ENCODE assay signal across 1 cellular context in the genomic region with DNA sequence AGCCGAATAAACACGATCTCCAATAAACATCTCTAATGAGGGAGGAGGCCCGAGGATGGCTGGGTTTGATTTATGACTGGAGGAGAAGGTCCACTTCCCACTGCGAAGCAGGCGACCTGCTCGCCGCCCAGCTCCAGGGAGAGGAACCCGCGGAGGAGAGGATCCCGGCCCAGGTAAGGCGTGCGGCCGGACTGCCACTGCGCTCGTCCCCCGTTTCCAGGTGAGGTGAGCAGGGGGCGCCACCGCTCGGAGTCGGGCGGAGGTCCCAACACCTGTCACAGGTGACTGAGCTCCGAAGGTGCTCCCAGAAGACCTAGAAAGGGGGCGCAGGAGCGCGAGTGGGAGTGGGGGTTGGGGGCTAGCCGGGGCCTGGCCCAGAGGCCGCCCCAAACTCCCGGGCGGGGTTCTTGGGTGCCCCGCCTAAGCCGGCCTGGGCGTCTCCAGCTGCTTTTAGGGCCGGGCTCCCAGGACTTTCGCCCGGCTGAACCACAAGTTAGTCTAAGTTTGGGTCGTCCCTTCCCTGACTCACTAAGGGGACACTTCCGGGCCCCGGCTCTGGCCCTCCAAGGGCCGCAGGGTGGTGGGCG.
A peak's percentile ranks its signal among the peaks of the same experiment; 100 is the strongest.
TF ChIP-seq lines count a peak whose summit lies in the region.

No MANE protein-coding gene starts in this region.

TF ChIP-seq in HEK293, 187 proteins besides CTCF, POLR2A, EP300 and RAD21 (continued from another document):
- TF ChIP-seq, protein P1, sequence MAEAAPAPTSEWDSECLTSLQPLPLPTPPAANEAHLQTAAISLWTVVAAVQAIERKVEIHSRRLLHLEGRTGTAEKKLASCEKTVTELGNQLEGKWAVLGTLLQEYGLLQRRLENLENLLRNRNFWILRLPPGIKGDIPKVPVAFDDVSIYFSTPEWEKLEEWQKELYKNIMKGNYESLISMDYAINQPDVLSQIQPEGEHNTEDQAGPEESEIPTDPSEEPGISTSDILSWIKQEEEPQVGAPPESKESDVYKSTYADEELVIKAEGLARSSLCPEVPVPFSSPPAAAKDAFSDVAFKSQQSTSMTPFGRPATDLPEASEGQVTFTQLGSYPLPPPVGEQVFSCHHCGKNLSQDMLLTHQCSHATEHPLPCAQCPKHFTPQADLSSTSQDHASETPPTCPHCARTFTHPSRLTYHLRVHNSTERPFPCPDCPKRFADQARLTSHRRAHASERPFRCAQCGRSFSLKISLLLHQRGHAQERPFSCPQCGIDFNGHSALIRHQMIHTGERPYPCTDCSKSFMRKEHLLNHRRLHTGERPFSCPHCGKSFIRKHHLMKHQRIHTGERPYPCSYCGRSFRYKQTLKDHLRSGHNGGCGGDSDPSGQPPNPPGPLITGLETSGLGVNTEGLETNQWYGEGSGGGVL (tag by site-specific recombination; IDR thresholded peaks at IDR 0.05), result 0 out of 2 replicates have a peak, but pooled peaks have one; percentile 29
- TF ChIP-seq, protein P2, sequence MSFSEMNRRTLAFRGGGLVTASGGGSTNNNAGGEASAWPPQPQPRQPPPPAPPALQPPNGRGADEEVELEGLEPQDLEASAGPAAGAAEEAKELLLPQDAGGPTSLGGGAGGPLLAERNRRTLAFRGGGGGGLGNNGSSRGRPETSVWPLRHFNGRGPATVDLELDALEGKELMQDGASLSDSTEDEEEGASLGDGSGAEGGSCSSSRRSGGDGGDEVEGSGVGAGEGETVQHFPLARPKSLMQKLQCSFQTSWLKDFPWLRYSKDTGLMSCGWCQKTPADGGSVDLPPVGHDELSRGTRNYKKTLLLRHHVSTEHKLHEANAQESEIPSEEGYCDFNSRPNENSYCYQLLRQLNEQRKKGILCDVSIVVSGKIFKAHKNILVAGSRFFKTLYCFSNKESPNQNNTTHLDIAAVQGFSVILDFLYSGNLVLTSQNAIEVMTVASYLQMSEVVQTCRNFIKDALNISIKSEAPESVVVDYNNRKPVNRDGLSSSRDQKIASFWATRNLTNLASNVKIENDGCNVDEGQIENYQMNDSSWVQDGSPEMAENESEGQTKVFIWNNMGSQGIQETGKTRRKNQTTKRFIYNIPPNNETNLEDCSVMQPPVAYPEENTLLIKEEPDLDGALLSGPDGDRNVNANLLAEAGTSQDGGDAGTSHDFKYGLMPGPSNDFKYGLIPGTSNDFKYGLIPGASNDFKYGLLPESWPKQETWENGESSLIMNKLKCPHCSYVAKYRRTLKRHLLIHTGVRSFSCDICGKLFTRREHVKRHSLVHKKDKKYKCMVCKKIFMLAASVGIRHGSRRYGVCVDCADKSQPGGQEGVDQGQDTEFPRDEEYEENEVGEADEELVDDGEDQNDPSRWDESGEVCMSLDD (tag by site-specific recombination; IDR thresholded peaks at IDR 0.05), result no peak
- TF ChIP-seq ZNF707 (tag by site-specific recombination; IDR thresholded peaks at IDR 0.05), result no peak
- TF ChIP-seq ZNF169 (tag by site-specific recombination; IDR thresholded peaks at IDR 0.05), result no peak
- TF ChIP-seq ZBTB20 (tag by site-specific recombination; IDR thresholded peaks at IDR 0.05), result peak; percentile 85
- TF ChIP-seq ZNF121 (tag by site-specific recombination; IDR thresholded peaks at IDR 0.05), result no peak
- no peak for TF ChIP-seq ZNF433 (tag by site-specific recombination; IDR thresholded peaks at IDR 0.05; ENCODE audit: low read depth)
- peak; percentile 71 for TF ChIP-seq FEZF1 (tag by site-specific recombination; IDR thresholded peaks at IDR 0.05)
- TF ChIP-seq ZNF473 (tag by site-specific recombination; IDR thresholded peaks at IDR 0.05), result no peak
- TF ChIP-seq ZNF670 (tag by site-specific recombination; IDR thresholded peaks at IDR 0.05; ENCODE audit: low read depth), result no peak
- TF ChIP-seq ZNF202 (tag by site-specific recombination; IDR thresholded peaks at IDR 0.05; ENCODE audit: borderline replicate concordance), result no peak
- 0 out of 2 replicates have a peak, but pooled peaks have one; percentile 7 for TF ChIP-seq ZNF596 (tag by site-specific recombination; IDR thresholded peaks at IDR 0.05)
- peak; percentile 78 for TF ChIP-seq SP7 (tag by site-specific recombination; IDR thresholded peaks at IDR 0.05)
- TF ChIP-seq ZEB2 (tag by site-specific recombination; IDR thresholded peaks at IDR 0.05), result peak; percentile 86
- no peak for TF ChIP-seq ZSCAN16 (tag by site-specific recombination; IDR thresholded peaks at IDR 0.05)
- TF ChIP-seq ZNF10 (tag by site-specific recombination; IDR thresholded peaks at IDR 0.05), result no peak
- TF ChIP-seq YY2 (tag by site-specific recombination; IDR thresholded peaks at IDR 0.05), result no peak
- no peak for TF ChIP-seq ZNF292 (tag by site-specific recombination; IDR thresholded peaks at IDR 0.05; ENCODE audit: borderline replicate concordance, low read depth)
- 0 out of 2 replicates have a peak, but pooled peaks have one; percentile 73 for TF ChIP-seq HOXC10 (CRISPR knock-in tag; IDR thresholded peaks at IDR 0.05)
- no peak for TF ChIP-seq ZNF211 (tag by site-specific recombination; IDR thresholded peaks at IDR 0.05; ENCODE audit: low read depth)
- no peak; the same call in 1 of the 2 replicates for TF ChIP-seq ZNF341 (tag by site-specific recombination; IDR thresholded peaks at IDR 0.05; ENCODE audit: low read depth)
- peak; percentile 73 for TF ChIP-seq SP3 (tag by site-specific recombination; IDR thresholded peaks at IDR 0.05)
- TF ChIP-seq REPIN1 (tag by site-specific recombination; IDR thresholded peaks at IDR 0.05; ENCODE audit: low read depth), result no peak
- TF ChIP-seq, protein P3, sequence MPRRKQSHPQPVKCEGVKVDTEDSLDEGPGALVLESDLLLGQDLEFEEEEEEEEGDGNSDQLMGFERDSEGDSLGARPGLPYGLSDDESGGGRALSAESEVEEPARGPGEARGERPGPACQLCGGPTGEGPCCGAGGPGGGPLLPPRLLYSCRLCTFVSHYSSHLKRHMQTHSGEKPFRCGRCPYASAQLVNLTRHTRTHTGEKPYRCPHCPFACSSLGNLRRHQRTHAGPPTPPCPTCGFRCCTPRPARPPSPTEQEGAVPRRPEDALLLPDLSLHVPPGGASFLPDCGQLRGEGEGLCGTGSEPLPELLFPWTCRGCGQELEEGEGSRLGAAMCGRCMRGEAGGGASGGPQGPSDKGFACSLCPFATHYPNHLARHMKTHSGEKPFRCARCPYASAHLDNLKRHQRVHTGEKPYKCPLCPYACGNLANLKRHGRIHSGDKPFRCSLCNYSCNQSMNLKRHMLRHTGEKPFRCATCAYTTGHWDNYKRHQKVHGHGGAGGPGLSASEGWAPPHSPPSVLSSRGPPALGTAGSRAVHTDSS (tag by site-specific recombination; IDR thresholded peaks at IDR 0.05), result no peak
- peak; percentile 42; the same call in 1 of the 2 replicates for TF ChIP-seq IKZF3 (tag by site-specific recombination; IDR thresholded peaks at IDR 0.05)
- TF ChIP-seq, protein P4, sequence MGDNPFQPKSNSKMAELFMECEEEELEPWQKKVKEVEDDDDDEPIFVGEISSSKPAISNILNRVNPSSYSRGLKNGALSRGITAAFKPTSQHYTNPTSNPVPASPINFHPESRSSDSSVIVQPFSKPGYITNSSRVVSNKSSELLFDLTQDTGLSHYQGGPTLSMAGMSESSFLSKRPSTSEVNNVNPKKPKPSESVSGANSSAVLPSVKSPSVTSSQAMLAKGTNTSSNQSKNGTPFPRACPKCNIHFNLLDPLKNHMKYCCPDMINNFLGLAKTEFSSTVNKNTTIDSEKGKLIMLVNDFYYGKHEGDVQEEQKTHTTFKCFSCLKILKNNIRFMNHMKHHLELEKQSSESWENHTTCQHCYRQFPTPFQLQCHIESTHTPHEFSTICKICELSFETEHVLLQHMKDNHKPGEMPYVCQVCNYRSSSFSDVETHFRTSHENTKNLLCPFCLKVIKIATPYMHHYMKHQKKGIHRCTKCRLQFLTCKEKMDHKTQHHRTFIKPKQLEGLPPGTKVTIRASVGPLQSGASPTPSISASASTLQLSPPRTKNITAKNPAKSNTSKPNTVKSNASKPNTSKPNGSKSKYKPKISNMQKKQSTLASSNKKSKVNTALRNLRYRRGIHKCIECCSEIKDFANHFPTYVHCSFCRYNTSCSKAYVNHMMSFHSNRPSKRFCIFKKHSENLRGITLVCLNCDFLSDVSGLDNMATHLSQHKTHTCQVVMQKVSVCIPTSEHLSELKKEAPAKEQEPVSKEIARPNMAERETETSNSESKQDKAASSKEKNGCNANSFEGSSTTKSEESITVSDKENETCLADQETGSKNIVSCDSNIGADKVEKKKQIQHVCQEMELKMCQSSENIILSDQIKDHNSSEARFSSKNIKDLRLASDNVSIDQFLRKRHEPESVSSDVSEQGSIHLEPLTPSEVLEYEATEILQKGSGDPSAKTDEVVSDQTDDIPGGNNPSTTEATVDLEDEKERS (tag by site-specific recombination; IDR thresholded peaks at IDR 0.05), result no peak
- no peak for TF ChIP-seq ZNF132 (tag by site-specific recombination; IDR thresholded peaks at IDR 0.05; ENCODE audit: borderline replicate concordance)
- TF ChIP-seq ZNF311 (tag by site-specific recombination; IDR thresholded peaks at IDR 0.05; ENCODE audit: borderline replicate concordance), result no peak
- TF ChIP-seq, protein P5, sequence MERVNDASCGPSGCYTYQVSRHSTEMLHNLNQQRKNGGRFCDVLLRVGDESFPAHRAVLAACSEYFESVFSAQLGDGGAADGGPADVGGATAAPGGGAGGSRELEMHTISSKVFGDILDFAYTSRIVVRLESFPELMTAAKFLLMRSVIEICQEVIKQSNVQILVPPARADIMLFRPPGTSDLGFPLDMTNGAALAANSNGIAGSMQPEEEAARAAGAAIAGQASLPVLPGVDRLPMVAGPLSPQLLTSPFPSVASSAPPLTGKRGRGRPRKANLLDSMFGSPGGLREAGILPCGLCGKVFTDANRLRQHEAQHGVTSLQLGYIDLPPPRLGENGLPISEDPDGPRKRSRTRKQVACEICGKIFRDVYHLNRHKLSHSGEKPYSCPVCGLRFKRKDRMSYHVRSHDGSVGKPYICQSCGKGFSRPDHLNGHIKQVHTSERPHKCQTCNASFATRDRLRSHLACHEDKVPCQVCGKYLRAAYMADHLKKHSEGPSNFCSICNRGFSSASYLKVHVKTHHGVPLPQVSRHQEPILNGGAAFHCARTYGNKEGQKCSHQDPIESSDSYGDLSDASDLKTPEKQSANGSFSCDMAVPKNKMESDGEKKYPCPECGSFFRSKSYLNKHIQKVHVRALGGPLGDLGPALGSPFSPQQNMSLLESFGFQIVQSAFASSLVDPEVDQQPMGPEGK (tag by site-specific recombination; IDR thresholded peaks at IDR 0.05), result peak; percentile 65; the same call in 1 of the 2 replicates
- TF ChIP-seq ZFP37 (tag by site-specific recombination; IDR thresholded peaks at IDR 0.05), result no peak; the same call in 1 of the 2 replicates
- no peak; the same call in 1 of the 2 replicates for TF ChIP-seq OSR2 (tag by site-specific recombination; IDR thresholded peaks at IDR 0.05)
- TF ChIP-seq, protein P6, sequence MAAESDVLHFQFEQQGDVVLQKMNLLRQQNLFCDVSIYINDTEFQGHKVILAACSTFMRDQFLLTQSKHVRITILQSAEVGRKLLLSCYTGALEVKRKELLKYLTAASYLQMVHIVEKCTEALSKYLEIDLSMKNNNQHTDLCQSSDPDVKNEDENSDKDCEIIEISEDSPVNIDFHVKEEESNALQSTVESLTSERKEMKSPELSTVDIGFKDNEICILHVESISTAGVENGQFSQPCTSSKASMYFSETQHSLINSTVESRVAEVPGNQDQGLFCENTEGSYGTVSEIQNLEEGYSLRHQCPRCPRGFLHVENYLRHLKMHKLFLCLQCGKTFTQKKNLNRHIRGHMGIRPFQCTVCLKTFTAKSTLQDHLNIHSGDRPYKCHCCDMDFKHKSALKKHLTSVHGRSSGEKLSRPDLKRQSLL (tag by site-specific recombination; IDR thresholded peaks at IDR 0.05), result no peak
- TF ChIP-seq SALL2 (tag by site-specific recombination; IDR thresholded peaks at IDR 0.05; ENCODE audit: borderline replicate concordance), result no peak
- no peak for TF ChIP-seq ZNF140 (tag by site-specific recombination; IDR thresholded peaks at IDR 0.05)
- TF ChIP-seq, protein P7, sequence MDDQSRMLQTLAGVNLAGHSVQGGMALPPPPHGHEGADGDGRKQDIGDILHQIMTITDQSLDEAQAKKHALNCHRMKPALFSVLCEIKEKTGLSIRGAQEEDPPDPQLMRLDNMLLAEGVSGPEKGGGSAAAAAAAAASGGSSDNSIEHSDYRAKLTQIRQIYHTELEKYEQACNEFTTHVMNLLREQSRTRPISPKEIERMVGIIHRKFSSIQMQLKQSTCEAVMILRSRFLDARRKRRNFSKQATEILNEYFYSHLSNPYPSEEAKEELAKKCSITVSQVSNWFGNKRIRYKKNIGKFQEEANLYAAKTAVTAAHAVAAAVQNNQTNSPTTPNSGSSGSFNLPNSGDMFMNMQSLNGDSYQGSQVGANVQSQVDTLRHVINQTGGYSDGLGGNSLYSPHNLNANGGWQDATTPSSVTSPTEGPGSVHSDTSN (CRISPR knock-in tag; IDR thresholded peaks at IDR 0.05), result no peak
TF ChIP-seq in HEK293: peak in this region for 29.
